12 cellular contexts compared by ENCODE assay signal in genomic region chr14:72416892-72417291, GRCh38.
DNase-seq lines count a peak whose midpoint lies in the region; ATAC-seq, FAIRE-seq and TF ChIP-seq lines count a peak whose summit lies in the region.
"Had no signal": no experiment of that assay in that cellular context is flagged by ENCODE, and none has a peak within 500 bp of the region (broad histone marks: within the 10 kb centered on the region; RNA-seq: fewer than 3 reads in every experiment).

No MANE protein-coding gene starts in this region.

- peaks cover 16% of the 10 kb centered on the region for H3K4me1 ChIP-seq in BLaER1
- H3K4me1 ChIP-seq in upper lobe of right lung: no peaks in the 10 kb centered on the region
- H3K4me1 ChIP-seq: Peyer's patch had no signal

- H3K36me3 Mint-ChIP-seq in activated naive CD4-positive, alpha-beta T cell treated with anti-CD3 and anti-CD28 coated beads for 36 hours (ENCODE audit: low read depth): peaks cover 1% of the 10 kb centered on the region
- H3K36me3 Mint-ChIP-seq: CD8-positive, alpha-beta T cell had no signal

- ATAC-seq in GM19397 (IDR thresholded peaks at IDR 0.05; ENCODE audit: unreplicated experiment): no peak
- no peak for ATAC-seq in upper lobe of right lung
- ATAC-seq: CD8-positive, alpha-beta T cell; K562 had no signal

- no peak overlapping the region for H3K4me3 ChIP-seq in BLaER1
- H3K4me3 ChIP-seq in epithelial cell of proximal tubule (ENCODE audit: low read depth, low read length): no peak overlapping the region
- H3K4me3 ChIP-seq in upper lobe of right lung: no peak overlapping the region
- H3K4me3 ChIP-seq: K562, Peyer's patch had no signal

- peak; percentile 5 for TF ChIP-seq CTCF in epithelial cell of proximal tubule (conservative IDR thresholded peaks at IDR 0.05; ENCODE audit: low read depth, low read length)
- TF ChIP-seq CTCF in upper lobe of right lung (IDR thresholded peaks at IDR 0.05): no peak

- CTCF ChIA-PET in activated naive CD4-positive, alpha-beta T cell treated with anti-CD3 and anti-CD28 coated beads for 36 hours (lab: Charles Lee): interaction anchor here (0.6 to 0.8 kb wide), 4 partner anchors 37 to 393 kb away, joined by 3 to 5 read pairs (median 3); no protein-coding TSS in a partner anchor

- peak; percentile 71 for FAIRE-seq in GM12891 (lab: Jason Lieb, UNC)
- FAIRE-seq: K562 had no signal

- peaks cover 4% of the 10 kb centered on the region for H3K9me3 Mint-ChIP-seq in activated naive CD4-positive, alpha-beta T cell treated with anti-CD3 and anti-CD28 coated beads for 36 hours
- H3K9me3 Mint-ChIP-seq: CD8-positive, alpha-beta T cell had no signal

- no peaks in the 10 kb centered on the region for H4K20me1 ChIP-seq in BLaER1

- H3K9ac ChIP-seq in BLaER1: no peak overlapping the region

- H3K27me3 ChIP-seq in BLaER1 (no peaks in the 10 kb centered on the region), upper lobe of right lung (no peaks in the 10 kb centered on the region)
- H3K27me3 ChIP-seq: Peyer's patch had no signal

- peaks cover 6% of the 10 kb centered on the region for H3K27me3 Mint-ChIP-seq in activated naive CD4-positive, alpha-beta T cell treated with anti-CD3 and anti-CD28 coated beads for 36 hours (ENCODE audit: low read depth)

- H3K36me3 ChIP-seq in BLaER1 (no peaks in the 10 kb centered on the region), upper lobe of right lung (no peaks in the 10 kb centered on the region)
- H3K36me3 ChIP-seq: Peyer's patch had no signal

- H3K4me3 Mint-ChIP-seq in activated naive CD4-positive, alpha-beta T cell treated with anti-CD3 and anti-CD28 coated beads for 36 hours: no peak overlapping the region
- H3K4me3 Mint-ChIP-seq: CD8-positive, alpha-beta T cell had no signal

- H3K27ac Mint-ChIP-seq in activated naive CD4-positive, alpha-beta T cell treated with anti-CD3 and anti-CD28 coated beads for 36 hours: no peak overlapping the region
- H3K27ac Mint-ChIP-seq: CD8-positive, alpha-beta T cell had no signal

- intact Hi-C loops in activated naive CD4-positive, alpha-beta T cell treated with anti-CD3 and anti-CD28 coated beads for 36 hours (cut with micrococcal nuclease): no loop called here
- intact Hi-C loops in upper lobe of right lung (cut with DNase I): no loop called here

- no peak for TF ChIP-seq POLR2A in GM12891 (IDR thresholded peaks at IDR 0.05; ENCODE audit: low read depth, low read length)

- H3K9me3 ChIP-seq in BLaER1 (peaks cover 13% of the 10 kb centered on the region), upper lobe of right lung (no peaks in the 10 kb centered on the region)
- H3K9me3 ChIP-seq: Peyer's patch had no signal

- DNase-seq in GM12891 (ENCODE audit: insufficient read length, low spot score): no peak
- DNase-seq in NCI-H345 (lab: John Stamatoyannopoulos, UW): peak; percentile 35
- DNase-seq in epithelial cell of proximal tubule (ENCODE audit: low read depth): no peak
- DNase-seq in activated naive CD4-positive, alpha-beta T cell treated with anti-CD3 and anti-CD28 coated beads for 36 hours: no peak
- DNase-seq in GM19238 (ENCODE audit: insufficient read length, low spot score): no peak
- no peak for DNase-seq in upper lobe of right lung
- DNase-seq: activated T-cell treated with anti-CD3 and anti-CD28 coated beads, Interleukin-2, amount 50 U/mL, for 48 hours; CD8-positive, alpha-beta T cell; Peyer's patch had no signal

- H3K4me2 ChIP-seq in BLaER1: peak overlapping the region; percentile 58

- H3K4me1 Mint-ChIP-seq in activated naive CD4-positive, alpha-beta T cell treated with anti-CD3 and anti-CD28 coated beads for 36 hours (ENCODE audit: low read depth): peaks cover 2% of the 10 kb centered on the region

- H3K27ac ChIP-seq in BLaER1 (no peak overlapping the region), upper lobe of right lung (no peak overlapping the region)
- H3K27ac ChIP-seq: Peyer's patch had no signal

TF ChIP-seq in GM12891, 5 proteins besides CTCF, POLR2A, EP300 and RAD21:
- no peak for TF ChIP-seq SPI1 (IDR thresholded peaks at IDR 0.05; ENCODE audit: low read depth, low read length)
- TF ChIP-seq PAX5 (IDR thresholded peaks at IDR 0.05; ENCODE audit: insufficient read depth, low read length, severe bottlenecking): no peak
- TF ChIP-seq TAF1 (IDR thresholded peaks at IDR 0.05; ENCODE audit: low read depth, low read length): no peak
- no peak for TF ChIP-seq POLR2AphosphoS5 (IDR thresholded peaks at IDR 0.05; ENCODE audit: low read depth, low read length)
- no peak for TF ChIP-seq POU2F2 (IDR thresholded peaks at IDR 0.05; ENCODE audit: low read depth, low read length)
